Comparison of ENCODE assay signal across 30 cellular contexts in the genomic region with DNA sequence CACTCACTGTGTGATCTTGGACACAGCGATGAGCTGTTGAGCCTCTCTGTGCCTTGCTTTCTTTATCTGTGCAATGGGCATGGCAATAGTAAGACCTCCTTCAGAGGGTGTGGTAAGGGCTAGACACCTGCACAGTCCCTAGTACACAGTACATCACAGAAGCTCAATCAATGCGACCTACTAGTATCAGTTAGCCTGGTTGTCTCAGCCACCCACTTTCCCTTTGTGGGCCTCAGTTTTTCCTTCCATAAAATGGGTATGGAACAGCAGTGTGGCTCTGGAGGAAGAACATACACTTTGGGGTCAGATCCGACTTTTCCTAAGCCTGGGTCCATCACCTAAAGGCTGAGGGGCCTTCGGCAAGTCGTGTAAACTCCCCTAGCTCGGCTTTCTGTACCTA. TPM values are rescaled to one million over a fixed set of nuclear protein-coding genes. Genes with fewer than 3 reads are reported as not detected.
"Had no signal": no experiment of that assay in that cellular context is flagged by ENCODE, and none has a peak within 500 bp of the region (broad histone marks: within the 10 kb centered on the region; RNA-seq: fewer than 3 reads in every experiment).

No MANE protein-coding gene starts in this region.

- DNase-seq: activated CD4-positive, alpha-beta memory T cell treated with anti-CD3 and anti-CD28 coated beads, Interleukin-2, amount 10 ng/mL, durations not matched to agents 7 days and 5 days; activated CD4-positive, alpha-beta T cell treated with anti-CD3 and anti-CD28 coated beads for 1 hour; activated CD4-positive, alpha-beta T cell treated with anti-CD3 and anti-CD28 coated beads for 48 hours; activated CD4-positive, CD25-positive, alpha-beta regulatory T cell; activated gamma-delta T cell; activated naive CD4-positive, alpha-beta T cell treated with Interleukin-2 at 50 U/mL for 16 hours; activated T-cell treated with anti-CD3 and anti-CD28 coated beads, Interleukin-2, amount 50 U/mL, for 1 hour; activated T-cell treated with anti-CD3 and anti-CD28 coated beads, Interleukin-2, amount 50 U/mL, for 72 hours; body of pancreas; MM.1S; MV-4-11; NCI-H1092; NCI-H1436 treated with DMSO at 0.1 percent for 48 hours; NCI-H1694 treated with DMSO at 0.1 percent for 48 hours; NCI-H2029; NCI-H345; NCI-H524 treated with DMSO at 0.1 percent for 48 hours; SHP77 treated with DMSO at 0.1 percent for 48 hours; SK-N-SH had no signal

- H3K4me3 Mint-ChIP-seq: activated CD4-positive, alpha-beta memory T cell treated with anti-CD3 and anti-CD28 coated beads, Interleukin-2, amount 10 ng/mL, durations not matched to agents 7 days and 5 days; activated T-cell treated with anti-CD3 and anti-CD28 coated beads, Interleukin-2, amount 50 U/mL, for 72 hours; T-helper 1 cell treated with Interleukin-12 subunit alpha and Interleukin-12 subunit beta and Interleukin-4 antibody, amounts not matched to agents 30 μg/mL and 1 μg/mL, for 36 hours; T-helper 2 cell treated with Interferon-gamma antibody and Interleukin-4, amounts not matched to agents 5 μg/mL and 100 μg/mL, for 36 hours had no signal

- FAIRE-seq: astrocyte had no signal

- H3K4me2 ChIP-seq: SK-N-SH had no signal

- H3K27ac ChIP-seq: body of pancreas, breast epithelium, SJSA1 had no signal

- H3K27me3 ChIP-seq: body of pancreas had no signal

- H3K9me3 Mint-ChIP-seq: activated CD4-positive, alpha-beta memory T cell treated with anti-CD3 and anti-CD28 coated beads, Interleukin-2, amount 10 ng/mL, durations not matched to agents 7 days and 5 days; activated naive CD4-positive, alpha-beta T cell treated with anti-CD3 and anti-CD28 coated beads, Interleukin-2, amount 50 U/mL, for 72 hours; activated T-cell treated with anti-CD3 and anti-CD28 coated beads, Interleukin-2, amount 50 U/mL, for 72 hours; activated T-helper 2 cell treated with anti-CD3 and anti-CD28 coated beads, Interferon-gamma antibody, Interleukin-2, Interleukin-4, amounts not matched to agents 10 μg/mL and 5 μg/mL and 100 μg/mL, durations not matched to agents 14 hours and 24 hours and 36 hours; T-helper 1 cell treated with Interleukin-12 subunit alpha and Interleukin-12 subunit beta and Interleukin-4 antibody, amounts not matched to agents 30 μg/mL and 1 μg/mL, for 36 hours; T-helper 2 cell treated with Interferon-gamma antibody and Interleukin-4, amounts not matched to agents 5 μg/mL and 100 μg/mL, for 36 hours had no signal

- H3K9me3 ChIP-seq: adrenal gland, body of pancreas, breast epithelium, SJSA1, SK-N-SH had no signal

- H3K27ac Mint-ChIP-seq: activated CD4-positive, alpha-beta memory T cell treated with anti-CD3 and anti-CD28 coated beads, Interleukin-2, amount 10 ng/mL, durations not matched to agents 7 days and 5 days; activated naive CD4-positive, alpha-beta T cell treated with anti-CD3 and anti-CD28 coated beads, Interleukin-2, amount 50 U/mL, for 72 hours; activated T-cell treated with anti-CD3 and anti-CD28 coated beads, Interleukin-2, amount 50 U/mL, for 72 hours; activated T-helper 2 cell treated with anti-CD3 and anti-CD28 coated beads, Interferon-gamma antibody, Interleukin-2, Interleukin-4, amounts not matched to agents 10 μg/mL and 5 μg/mL and 100 μg/mL, durations not matched to agents 14 hours and 24 hours and 36 hours; T-helper 1 cell treated with Interleukin-12 subunit alpha and Interleukin-12 subunit beta and Interleukin-4 antibody, amounts not matched to agents 30 μg/mL and 1 μg/mL, for 36 hours; T-helper 2 cell treated with Interferon-gamma antibody and Interleukin-4, amounts not matched to agents 5 μg/mL and 100 μg/mL, for 36 hours had no signal

- H3K4me1 Mint-ChIP-seq: activated CD4-positive, alpha-beta memory T cell treated with anti-CD3 and anti-CD28 coated beads, Interleukin-2, amount 10 ng/mL, durations not matched to agents 7 days and 5 days had no signal

- H3K36me3 ChIP-seq: adrenal gland, breast epithelium, SJSA1 had no signal

- H3K36me3 Mint-ChIP-seq: activated naive CD4-positive, alpha-beta T cell treated with anti-CD3 and anti-CD28 coated beads, Interleukin-2, amount 50 U/mL, for 72 hours had no signal

- H3K4me3 ChIP-seq: adrenal gland, body of pancreas, breast epithelium, SJSA1 had no signal

- ATAC-seq: activated naive CD4-positive, alpha-beta T cell treated with anti-CD3 and anti-CD28 coated beads, Interleukin-2, amount 50 U/mL, for 72 hours; activated T-cell treated with anti-CD3 and anti-CD28 coated beads, Interleukin-2, amount 50 U/mL, for 72 hours; body of pancreas; Panc1 had no signal

- H3K9ac ChIP-seq: SK-N-SH had no signal

RNA-seq across cellular contexts. Expression of gene HTRA3, which starts 3.5 kb away (rescaled TPM):
- total RNA-seq: activated CD4-positive, alpha-beta memory T cell treated with anti-CD3 and anti-CD28 coated beads, Interleukin-2, amount 10 ng/mL, durations not matched to agents 7 days and 5 days; activated CD8-positive, alpha-beta memory T cell treated with anti-CD3 and anti-CD28 coated beads for 36 hours; activated naive CD4-positive, alpha-beta T cell treated with anti-CD3 and anti-CD28 coated beads, Interleukin-2, amount 50 U/mL, for 72 hours; activated T-cell treated with anti-CD3 and anti-CD28 coated beads, Interleukin-2, amount 50 U/mL, for 72 hours; NCI-H460 had no signal
